ENCODE assay signal across 21 cellular contexts in the genomic region with DNA sequence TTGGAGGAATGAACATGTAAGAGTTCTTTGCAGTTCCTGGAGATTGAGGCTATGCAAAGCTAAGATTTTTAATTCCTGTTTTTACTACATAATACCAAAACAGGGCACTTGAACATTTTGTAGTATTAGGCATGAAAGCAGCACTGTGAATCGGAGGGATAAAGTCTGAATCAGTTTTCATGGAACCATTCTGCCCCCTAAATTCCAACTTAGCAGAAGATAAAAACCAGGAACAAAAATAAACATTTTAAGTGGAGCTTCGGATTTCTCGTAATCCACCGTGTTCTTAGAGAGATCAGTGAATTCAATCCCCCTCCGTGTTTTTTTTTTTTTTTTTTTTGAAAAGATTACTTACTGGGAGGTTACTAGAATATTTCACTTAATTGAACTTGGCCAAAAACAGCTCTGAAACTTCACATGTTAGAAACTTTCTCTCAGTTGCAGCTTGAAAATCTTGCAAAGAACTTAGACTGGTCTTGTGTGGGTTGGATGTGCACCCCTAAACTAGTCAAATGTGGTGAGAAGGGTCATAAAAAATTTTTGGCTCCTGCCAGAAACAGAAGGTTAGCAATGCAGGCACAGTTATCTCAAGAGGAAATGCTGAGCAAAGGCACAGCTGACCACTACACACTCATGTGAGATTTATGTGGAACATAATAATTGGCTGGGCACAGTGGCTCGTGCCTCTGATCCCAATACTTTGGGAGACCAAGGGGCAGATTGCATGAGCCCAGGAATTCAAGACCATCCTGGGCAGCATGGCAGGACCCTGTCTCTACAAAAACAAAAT.
DNase-seq lines count a peak whose midpoint lies in the region; ATAC-seq and TF ChIP-seq lines count a peak whose summit lies in the region.
"Had no signal": no experiment of that assay in that cellular context is flagged by ENCODE, and none has a peak within 500 bp of the region (broad histone marks: within the 10 kb centered on the region; RNA-seq: fewer than 3 reads in every experiment).

No MANE protein-coding gene starts in this region.

- H3K9me3 ChIP-seq in Loucy (ENCODE audit: insufficient read depth, low read depth, low read length) (no peaks in the 10 kb centered on the region), thoracic aorta (no peaks in the 10 kb centered on the region)
- H3K9me3 ChIP-seq in naive thymus-derived CD4-positive, alpha-beta T cell (ENCODE audit: control insufficient read depth in 2 of 3, low read length in 3 of 3) = no peaks in the 10 kb centered on the region
- H3K9me3 ChIP-seq: neutrophil, sigmoid colon, tibial nerve had no signal

- H3K9me3 Mint-ChIP-seq in naive thymus-derived CD4-positive, alpha-beta T cell = no peaks in the 10 kb centered on the region
- H3K9me3 Mint-ChIP-seq: brain, IgD-negative memory B cell had no signal

- H3K27me3 ChIP-seq in Loucy (ENCODE audit: insufficient read depth, low read length, poor library complexity, severe bottlenecking) = no peaks in the 10 kb centered on the region
- H3K27me3 ChIP-seq in thoracic aorta (replicated peaks; ENCODE audit: insufficient read depth) = no peaks in the 10 kb centered on the region
- no peaks in the 10 kb centered on the region for H3K27me3 ChIP-seq in naive thymus-derived CD4-positive, alpha-beta T cell (ENCODE audit: control insufficient read depth in 2 of 2, insufficient read depth in 2 of 2, low read length in 2 of 2)
- H3K27me3 ChIP-seq: neutrophil, sigmoid colon, tibial nerve had no signal

- H3K27ac ChIP-seq in coronary artery (peak overlapping the region; percentile 71 to 77), thoracic aorta (peak overlapping the region; percentile 43 to 47)
- no peak overlapping the region for H3K27ac ChIP-seq in naive thymus-derived CD4-positive, alpha-beta T cell (ENCODE audit: low read depth, low read length)
- H3K27ac ChIP-seq: neutrophil, tibial nerve, WERI-Rb-1 had no signal

- H3K79me2 ChIP-seq in Loucy (ENCODE audit: insufficient read depth, low read length) = no peaks in the 10 kb centered on the region

- H4K20me1 ChIP-seq in Loucy (ENCODE audit: insufficient read depth, low read length, poor library complexity, severe bottlenecking) = no peaks in the 10 kb centered on the region

- DNase-seq in coronary artery (ENCODE audit: low spot score) (no peak), hepatic stellate cell (ENCODE audit: low spot score) (peak; percentile 19), thoracic aorta (ENCODE audit: low spot score) (no peak), SK-N-DZ (ENCODE audit: low spot score) (no peak)
- DNase-seq in naive thymus-derived CD4-positive, alpha-beta T cell = no peak
- DNase-seq: activated effector memory CD4-positive, alpha-beta T cell treated with Interleukin-2 at 50 U/mL for 16 hours; CD4-positive, CD25-positive, alpha-beta regulatory T cell; DMS79; effector CD8-positive, alpha-beta T cell; NCI-H2081; sigmoid colon; stimulated activated CD4-positive, alpha-beta T cell treated with anti-CD3 and anti-CD28 coated beads, Interleukin-4, amount 100 ng/mL, for 4 hours; SW 1271; WERI-Rb-1 had no signal

- peaks cover 3 to 21% (median 16%) of the 10 kb centered on the region in 7 donors for H3K4me1 Mint-ChIP-seq in naive thymus-derived CD4-positive, alpha-beta T cell
- H3K4me1 Mint-ChIP-seq: IgD-negative memory B cell had no signal

- H3K4me1 ChIP-seq in Loucy (ENCODE audit: insufficient read depth, low read length, poor library complexity, severe bottlenecking) (peaks cover 24% of the 10 kb centered on the region), thoracic aorta (ENCODE audit: control insufficient read depth in 1 of 2, low read depth in 2 of 2) (peaks cover 3 to 17% of the 10 kb centered on the region in 2 donors)
- peaks cover 0 to 12% of the 10 kb centered on the region in 2 donors for H3K4me1 ChIP-seq in naive thymus-derived CD4-positive, alpha-beta T cell (ENCODE audit: control insufficient read depth in 2 of 2, insufficient read depth in 2 of 2, low read length in 2 of 2)

- H3K4me3 Mint-ChIP-seq in naive thymus-derived CD4-positive, alpha-beta T cell = no peak overlapping the region
- H3K4me3 Mint-ChIP-seq: brain; CD4-positive, CD25-positive, alpha-beta regulatory T cell; IgD-negative memory B cell had no signal

- H3K9me2 ChIP-seq in Loucy (replicated peaks; ENCODE audit: low read depth, low read length) = no peaks in the 10 kb centered on the region

- no peaks in the 10 kb centered on the region for H3K27me3 Mint-ChIP-seq in naive thymus-derived CD4-positive, alpha-beta T cell
- H3K27me3 Mint-ChIP-seq: CD4-positive, CD25-positive, alpha-beta regulatory T cell; IgD-negative memory B cell had no signal

- peak overlapping the region in 1 of 9 donors; percentile 33 for H3K27ac Mint-ChIP-seq in naive thymus-derived CD4-positive, alpha-beta T cell
- H3K27ac Mint-ChIP-seq: CD4-positive, CD25-positive, alpha-beta regulatory T cell; IgD-negative memory B cell had no signal

- TF ChIP-seq CTCF in Loucy (conservative IDR thresholded peaks at IDR 0.05; ENCODE audit: low read length) = no peak
- TF ChIP-seq CTCF in coronary artery (IDR thresholded peaks at IDR 0.05) = no peak
- TF ChIP-seq CTCF in thoracic aorta (IDR thresholded peaks at IDR 0.05) = no peak

- no peak overlapping the region for H3K9ac ChIP-seq in Loucy (ENCODE audit: low read depth, low read length, poor library complexity, severe bottlenecking)

- H2AFZ ChIP-seq in Loucy (ENCODE audit: low read length) = no peak overlapping the region

- H3K36me3 Mint-ChIP-seq in naive thymus-derived CD4-positive, alpha-beta T cell = peaks cover 0 to 17% (median 6%) of the 10 kb centered on the region in 5 donors

- H3K4me3 ChIP-seq in Loucy (ENCODE audit: low read length, poor library complexity, severe bottlenecking) = no peak overlapping the region
- peak overlapping the region; percentile 42 for H3K4me3 ChIP-seq in coronary artery
- H3K4me3 ChIP-seq in thoracic aorta = peak overlapping the region; percentile 19
- no peak overlapping the region for H3K4me3 ChIP-seq in naive thymus-derived CD4-positive, alpha-beta T cell (ENCODE audit: low read length)
- H3K4me3 ChIP-seq: sigmoid colon, tibial nerve had no signal

- POLR2A ChIA-PET in naive thymus-derived CD4-positive, alpha-beta T cell (lab: Charles Lee) = no interaction called here

- ATAC-seq in thoracic aorta (ENCODE audit: insufficient number of reproducible peaks, low FRiP score, low read depth) (no peak), HG02840 (IDR thresholded peaks at IDR 0.05; ENCODE audit: low FRiP score, unreplicated experiment) (no peak), HG02571 (IDR thresholded peaks at IDR 0.05; ENCODE audit: unreplicated experiment) (no peak)
- ATAC-seq in naive thymus-derived CD4-positive, alpha-beta T cell = no peak

- H3F3A ChIP-seq in Loucy (ENCODE audit: low read depth) = no peaks in the 10 kb centered on the region

- H3K36me3 ChIP-seq in Loucy (ENCODE audit: insufficient read depth, low read length) = no peaks in the 10 kb centered on the region
- no peaks in the 10 kb centered on the region for H3K36me3 ChIP-seq in thoracic aorta
- H3K36me3 ChIP-seq in naive thymus-derived CD4-positive, alpha-beta T cell (ENCODE audit: control insufficient read depth in 2 of 3, insufficient read depth in 3 of 3, low read length in 3 of 3) = no peaks in the 10 kb centered on the region
- H3K36me3 ChIP-seq: neutrophil, WERI-Rb-1 had no signal

- peak overlapping the region; percentile 37 for H3K4me2 ChIP-seq in Loucy (ENCODE audit: low read depth, low read length, poor library complexity, severe bottlenecking)

- CTCF ChIA-PET in naive thymus-derived CD4-positive, alpha-beta T cell (lab: Charles Lee) = no interaction called here

- intact Hi-C loops in naive thymus-derived CD4-positive, alpha-beta T cell (cut with micrococcal nuclease) = loop anchor here in 1 of 2 donors (10.0 kb wide), 1 partner anchor 47 kb away; no protein-coding TSS in a partner anchor

Comparison
In these comparisons a context has a peak if more than half of its experiments do, and no peak if none do; other contexts are left out.
1. H3K4me3 ChIP-seq: peak in coronary artery (single experiment) and thoracic aorta (single experiment); none in Loucy (single experiment) and naive thymus-derived CD4-positive, alpha-beta T cell (single experiment).